ENCODE assay signal across 22 cellular contexts in the genomic region with DNA sequence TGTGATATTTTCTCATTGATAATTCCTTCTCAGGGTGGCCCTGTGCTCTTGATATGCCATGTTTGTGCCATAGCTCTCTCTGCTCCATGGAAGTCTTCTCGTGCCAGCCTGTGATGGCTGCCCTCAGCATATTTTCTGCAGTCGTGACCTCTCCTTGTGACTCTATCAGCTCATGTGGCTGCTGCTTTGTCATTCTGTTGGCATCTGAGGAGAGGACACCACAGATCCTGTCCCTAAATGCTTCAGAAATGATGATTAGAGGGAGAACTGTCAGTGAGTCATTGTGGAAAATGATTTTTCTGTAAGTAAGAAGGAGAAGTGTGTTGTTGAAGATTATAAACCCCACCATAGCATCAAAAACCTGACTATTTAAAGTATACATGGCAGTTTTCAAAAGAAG.
DNase-seq lines count a peak whose midpoint lies in the region; ATAC-seq, FAIRE-seq and TF ChIP-seq lines count a peak whose summit lies in the region.
"Had no signal": no experiment of that assay in that cellular context is flagged by ENCODE, and none has a peak within 500 bp of the region (broad histone marks: within the 10 kb centered on the region; RNA-seq: fewer than 3 reads in every experiment).

No MANE protein-coding gene starts in this region.

- H3K79me2 ChIP-seq in HCT116 (ENCODE audit: insufficient read depth, low read length), result no peaks in the 10 kb centered on the region

- no peaks in the 10 kb centered on the region; the same call in 1 of the 2 replicates for H3K9me2 ChIP-seq in HCT116 (ENCODE audit: insufficient read depth)

- no peak for TF ChIP-seq POLR2A in HCT116 (IDR thresholded peaks at IDR 0.05; ENCODE audit: borderline replicate concordance, extremely low read depth, insufficient read depth, insufficient read length)

- CTCF ChIA-PET in HCT116 (lab: Charles Lee), result no interaction called here

- H3K9me3 ChIP-seq in HCT116 (ENCODE audit: control insufficient read depth in 1 of 2, insufficient read depth in 1 of 2, low read depth in 1 of 2, low read length in 2 of 2), result peaks cover 0 to 2% of the 10 kb centered on the region in 2 experiments; a peak in 1 of 4 replicates
- H3K9me3 ChIP-seq: ascending aorta, MG63, Peyer's patch, psoas muscle had no signal

- POLR2A ChIA-PET in HCT116 (lab: Charles Lee), result no interaction called here

- no peaks in the 10 kb centered on the region for H3K27me3 ChIP-seq in HCT116 (ENCODE audit: insufficient read depth, low read length)
- no peaks in the 10 kb centered on the region for H3K27me3 ChIP-seq in bronchial epithelial cell (ENCODE audit: control insufficient read depth, insufficient read depth, low read length)
- H3K27me3 ChIP-seq: ascending aorta, MG63, Peyer's patch had no signal

- BruUV-seq in HCT116 (replicated peaks; lab: Mats Ljungman, UMichigan), result no TSS peak

- no peak for TF ChIP-seq RAD21 in HCT116 (IDR thresholded peaks at IDR 0.05; ENCODE audit: low read depth)

- H3K27ac ChIP-seq in HCT116 (ENCODE audit: low read depth, low read length), result no peak overlapping the region
- H3K27ac ChIP-seq: ascending aorta, Peyer's patch, psoas muscle, SK-N-MC had no signal

- ATAC-seq in HCT116 (peak; percentile 36; the same call in 1 of the 2 replicates), HG02840 (IDR thresholded peaks at IDR 0.05; ENCODE audit: low FRiP score, unreplicated experiment) (no peak), GM21619 (IDR thresholded peaks at IDR 0.05; ENCODE audit: unreplicated experiment) (no peak)
- ATAC-seq: activated T-cell treated with anti-CD3 and anti-CD28 coated beads, Interleukin-2, amount 50 U/mL, for 4 hours; HepG2; psoas muscle had no signal

- TF ChIP-seq CTCF in HCT116 (IDR thresholded peaks at IDR 0.05 in 2 of 3, conservative IDR thresholded peaks at IDR 0.05 in 1 of 3; ENCODE audit: borderline replicate concordance in 1 of 3, insufficient read depth in 1 of 3, low read depth in 2 of 3, low read length in 2 of 3), result no peak
- no peak for TF ChIP-seq CTCF in bronchial epithelial cell (IDR thresholded peaks at IDR 0.05; ENCODE audit: insufficient read depth, low read length, severe bottlenecking)

- no peak for FAIRE-seq in bronchial epithelial cell (lab: Jason Lieb, UNC)
- FAIRE-seq: HepG2 had no signal

- H3K9ac ChIP-seq in HCT116 (ENCODE audit: low read length), result no peak overlapping the region

- H3K4me1 ChIP-seq in HCT116 (ENCODE audit: control insufficient read depth in 1 of 2, insufficient read depth in 2 of 2, low read length in 2 of 2), result peaks cover 0 to 6% of the 10 kb centered on the region in 2 experiments; a peak in 1 of 4 replicates
- H3K4me1 ChIP-seq: ascending aorta, Peyer's patch, psoas muscle had no signal

- H3K36me3 ChIP-seq in HCT116 (ENCODE audit: control insufficient read depth in 1 of 2, insufficient read depth in 2 of 2, low read length in 2 of 2) (no peaks in the 10 kb centered on the region), bronchial epithelial cell (ENCODE audit: control insufficient read depth, insufficient read depth, low read length) (no peaks in the 10 kb centered on the region)
- H3K36me3 ChIP-seq: ascending aorta, MG63, Peyer's patch had no signal

- H3K4me3 ChIP-seq in HCT116 (replicated peaks in 1 of 2; ENCODE audit: low read depth in 1 of 2, low read length in 2 of 2), result no peak overlapping the region
- H3K4me3 ChIP-seq in bronchial epithelial cell (ENCODE audit: low read depth, low read length), result no peak overlapping the region
- H3K4me3 ChIP-seq: ascending aorta, MG63, Peyer's patch, psoas muscle, SK-N-MC had no signal

- RAD21 ChIA-PET in HCT116 (lab: Charles Lee; ENCODE audit: low non-redundant PET in 1 of 2, low total read pairs in 2 of 2, uncharacterized antibody in 2 of 2, unreplicated experiment in 2 of 2), result no interaction called here

- DNase-seq in AG08396 (ENCODE audit: low spot score) (peak; percentile 4), HCT116 (ENCODE audit: low read depth, low spot score) (no peak), bronchial epithelial cell (ENCODE audit: low read depth) (peak; percentile 30), kidney tubule cell (ENCODE audit: low spot score) (peak; percentile 89), GF-D8 (lab: John Stamatoyannopoulos, UW) (no peak), NCI-H524 (lab: John Stamatoyannopoulos, UW) (no peak)
- DNase-seq: activated naive CD4-positive, alpha-beta T cell treated with anti-CD3 and anti-CD28 coated beads, Interleukin-2, amount 50 U/mL, for 16 hours; activated T-cell treated with anti-CD3 and anti-CD28 coated beads, Interleukin-2, amount 50 U/mL, for 4 hours; CD4-positive, CD25-positive, alpha-beta regulatory T cell; hypothalamus; kidney glomerular epithelial cell; MG63; midbrain; NCI-H2227 treated with DMSO at 0.1 percent for 48 hours; Peyer's patch; psoas muscle; T-helper 9 cell had no signal

- intact Hi-C loops in HCT116 (cut with micrococcal nuclease), result no loop called here

- no peaks in the 10 kb centered on the region for H4K20me1 ChIP-seq in HCT116 (ENCODE audit: insufficient read depth)

- peak overlapping the region; percentile 23; the same call in 1 of the 2 replicates for H3K4me2 ChIP-seq in HCT116 (ENCODE audit: low read length)

- no peak overlapping the region for H2AFZ ChIP-seq in HCT116 (ENCODE audit: low read depth, low read length, poor library complexity, severe bottlenecking)

TF ChIP-seq in HCT116, 20 proteins besides CTCF, POLR2A, EP300 and RAD21:
- TF ChIP-seq CBX3 (IDR thresholded peaks at IDR 0.05; ENCODE audit: low read depth), result no peak
- TF ChIP-seq SIN3A (IDR thresholded peaks at IDR 0.05; ENCODE audit: low read depth), result no peak
- TF ChIP-seq REST (IDR thresholded peaks at IDR 0.05; ENCODE audit: low read depth), result no peak
- TF ChIP-seq EZH2phosphoT487 (IDR thresholded peaks at IDR 0.05; ENCODE audit: borderline replicate concordance), result no peak
- no peak for TF ChIP-seq POLR2AphosphoS5 (IDR thresholded peaks at IDR 0.05; ENCODE audit: low read depth, low read length)
- no peak for TF ChIP-seq EZH2 (IDR thresholded peaks at IDR 0.05)
- no peak for TF ChIP-seq CEBPB (IDR thresholded peaks at IDR 0.05; ENCODE audit: low read depth)
- no peak for TF ChIP-seq ZBTB33 (IDR thresholded peaks at IDR 0.05; ENCODE audit: extremely low read depth, insufficient replicate concordance, low read length)
- no peak for TF ChIP-seq FOSL1 (IDR thresholded peaks at IDR 0.05; ENCODE audit: low read depth)

Comparison
In these comparisons a context has a peak if more than half of its experiments do, and no peak if none do; other contexts are left out.
1. DNase-seq: peak in AG08396 (single experiment), bronchial epithelial cell (single experiment) and kidney tubule cell (single experiment); none in HCT116 (single experiment), GF-D8 (single experiment) and NCI-H524 (0 of 2).